11 cellular contexts compared by ENCODE assay signal in genomic region chr4:143252478-143252877, GRCh38.
"Had no signal": no experiment of that assay in that cellular context is flagged by ENCODE, and none has a peak within 500 bp of the region (broad histone marks: within the 10 kb centered on the region; RNA-seq: fewer than 3 reads in every experiment).

No MANE protein-coding gene starts in this region.

- H3K4me1 ChIP-seq: right atrium auricular region had no signal

- H3K79me2 ChIP-seq: hepatocyte had no signal

- DNase-seq: effector CD4-positive, alpha-beta T cell; esophagus squamous epithelium; head of caudate nucleus; natural killer cell; posterior cingulate gyrus; sigmoid colon; stimulated activated naive CD4-positive, alpha-beta T cell treated with Interleukin-2 at 50 U/mL for 16 hours had no signal

- H3K36me3 ChIP-seq: esophagus squamous epithelium, right atrium auricular region, sigmoid colon had no signal

- ATAC-seq: natural killer cell had no signal

- H3K4me3 ChIP-seq: coronary artery, esophagus squamous epithelium, hepatocyte, right atrium auricular region, sigmoid colon, skin epidermis had no signal

- H2AFZ ChIP-seq: hepatocyte had no signal

- H3K4me2 ChIP-seq: hepatocyte had no signal

- H3K27ac ChIP-seq: coronary artery, hepatocyte, right atrium auricular region, skin epidermis had no signal

- H3K9me3 ChIP-seq: esophagus squamous epithelium, right atrium auricular region, sigmoid colon had no signal

- H3K27me3 ChIP-seq: esophagus squamous epithelium, hepatocyte, right atrium auricular region, sigmoid colon had no signal
